1 cellular context compared by ENCODE assay signal in the genomic region with DNA sequence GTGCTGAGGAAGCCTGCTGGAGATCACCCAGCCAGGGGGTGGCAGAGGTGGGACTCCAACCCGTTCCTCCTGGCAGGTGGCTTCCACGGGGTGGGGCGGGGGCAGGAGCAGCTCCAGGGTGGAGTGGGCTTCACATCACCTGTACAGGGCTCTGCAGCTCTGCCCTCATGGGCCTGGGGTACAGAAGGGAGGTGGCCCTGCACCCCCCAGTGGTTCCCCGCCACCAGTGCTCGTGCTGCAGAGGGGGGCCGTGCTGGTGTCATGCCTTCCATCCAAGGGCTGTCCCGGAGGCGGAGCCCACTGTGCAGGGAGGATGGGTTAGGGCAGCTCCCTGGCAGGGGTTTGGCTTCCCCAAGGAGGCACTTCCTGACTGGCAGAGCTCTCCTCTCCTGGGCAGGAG.
TF ChIP-seq lines count a peak whose summit lies in the region.

No MANE protein-coding gene starts in this region.

TF ChIP-seq in HCT116, 20 proteins besides CTCF, POLR2A, EP300 and RAD21 (continued from another document):
- TF ChIP-seq, protein P1, sequence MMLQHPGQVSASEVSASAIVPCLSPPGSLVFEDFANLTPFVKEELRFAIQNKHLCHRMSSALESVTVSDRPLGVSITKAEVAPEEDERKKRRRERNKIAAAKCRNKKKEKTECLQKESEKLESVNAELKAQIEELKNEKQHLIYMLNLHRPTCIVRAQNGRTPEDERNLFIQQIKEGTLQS (IDR thresholded peaks at IDR 0.05) = no peak
- TF ChIP-seq, protein P2, sequence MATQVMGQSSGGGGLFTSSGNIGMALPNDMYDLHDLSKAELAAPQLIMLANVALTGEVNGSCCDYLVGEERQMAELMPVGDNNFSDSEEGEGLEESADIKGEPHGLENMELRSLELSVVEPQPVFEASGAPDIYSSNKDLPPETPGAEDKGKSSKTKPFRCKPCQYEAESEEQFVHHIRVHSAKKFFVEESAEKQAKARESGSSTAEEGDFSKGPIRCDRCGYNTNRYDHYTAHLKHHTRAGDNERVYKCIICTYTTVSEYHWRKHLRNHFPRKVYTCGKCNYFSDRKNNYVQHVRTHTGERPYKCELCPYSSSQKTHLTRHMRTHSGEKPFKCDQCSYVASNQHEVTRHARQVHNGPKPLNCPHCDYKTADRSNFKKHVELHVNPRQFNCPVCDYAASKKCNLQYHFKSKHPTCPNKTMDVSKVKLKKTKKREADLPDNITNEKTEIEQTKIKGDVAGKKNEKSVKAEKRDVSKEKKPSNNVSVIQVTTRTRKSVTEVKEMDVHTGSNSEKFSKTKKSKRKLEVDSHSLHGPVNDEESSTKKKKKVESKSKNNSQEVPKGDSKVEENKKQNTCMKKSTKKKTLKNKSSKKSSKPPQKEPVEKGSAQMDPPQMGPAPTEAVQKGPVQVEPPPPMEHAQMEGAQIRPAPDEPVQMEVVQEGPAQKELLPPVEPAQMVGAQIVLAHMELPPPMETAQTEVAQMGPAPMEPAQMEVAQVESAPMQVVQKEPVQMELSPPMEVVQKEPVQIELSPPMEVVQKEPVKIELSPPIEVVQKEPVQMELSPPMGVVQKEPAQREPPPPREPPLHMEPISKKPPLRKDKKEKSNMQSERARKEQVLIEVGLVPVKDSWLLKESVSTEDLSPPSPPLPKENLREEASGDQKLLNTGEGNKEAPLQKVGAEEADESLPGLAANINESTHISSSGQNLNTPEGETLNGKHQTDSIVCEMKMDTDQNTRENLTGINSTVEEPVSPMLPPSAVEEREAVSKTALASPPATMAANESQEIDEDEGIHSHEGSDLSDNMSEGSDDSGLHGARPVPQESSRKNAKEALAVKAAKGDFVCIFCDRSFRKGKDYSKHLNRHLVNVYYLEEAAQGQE (IDR thresholded peaks at IDR 0.05; ENCODE audit: low read depth) = no peak
